In genomic region chr12:2856901-2857495, GRCh38 we compare ENCODE assay signal across 13 cellular contexts. TPM values are rescaled to one million over a fixed set of nuclear protein-coding genes. Genes with fewer than 3 reads are reported as not detected.
DNase-seq lines count a peak whose midpoint lies in the region; ATAC-seq and TF ChIP-seq lines count a peak whose summit lies in the region.
"Had no signal": no experiment of that assay in that cellular context is flagged by ENCODE, and none has a peak within 500 bp of the region (broad histone marks: within the 10 kb centered on the region; RNA-seq: fewer than 3 reads in every experiment).

Gene TEX52, minus strand, starts transcription at chr12:2857039. Its CDS starts 13 bp downstream, at chr12:2857026.

- H3K9me3 ChIP-seq in RWPE2 (ENCODE audit: severe bottlenecking) (no peaks in the 10 kb centered on the region), mesenchymal stem cell (ENCODE audit: control insufficient read depth, low read length) (no peaks in the 10 kb centered on the region), upper lobe of left lung (no peaks in the 10 kb centered on the region), heart right ventricle (no peaks in the 10 kb centered on the region)
- H3K9me3 ChIP-seq: esophagus squamous epithelium had no signal

- no peak within 1 kb of the TSS for H3K4me2 ChIP-seq in mesenchymal stem cell (ENCODE audit: low read length, poor library complexity, severe bottlenecking)

- no peak within 1 kb of the TSS for H3K4me3 ChIP-seq in RWPE2 (ENCODE audit: severe bottlenecking)
- H3K4me3 ChIP-seq in mesenchymal stem cell (ENCODE audit: insufficient read depth in 1 of 2, low read depth in 1 of 2, low read length in 2 of 2) = no peak within 1 kb of the TSS
- H3K4me3 ChIP-seq in upper lobe of left lung = no peak within 1 kb of the TSS
- no peak within 1 kb of the TSS for H3K4me3 ChIP-seq in heart right ventricle
- H3K4me3 ChIP-seq: esophagus squamous epithelium had no signal

- no peak within 1 kb of the TSS for H2AK5ac ChIP-seq in mesenchymal stem cell (ENCODE audit: low read length, severe bottlenecking)

- H3K36me3 ChIP-seq in RWPE2 (ENCODE audit: low read depth) = peaks cover 40% of the 10 kb centered on the region
- peaks cover 9 to 15% of the 10 kb centered on the region in 2 experiments for H3K36me3 ChIP-seq in mesenchymal stem cell (ENCODE audit: control insufficient read depth in 1 of 2, insufficient read depth in 2 of 2, low read depth in 1 of 2, low read length in 2 of 2)
- H3K36me3 ChIP-seq in upper lobe of left lung = peaks cover 0 to 14% (median 2%) of the 10 kb centered on the region in 4 donors
- peaks cover 0 to 43% (median 0%) of the 10 kb centered on the region in 9 donors for H3K36me3 ChIP-seq in heart right ventricle

- intact Hi-C loops in cardiac septum (cut with DNase I) = no loop called here
- intact Hi-C loops in heart right ventricle (cut with DNase I) = loop anchor here in 8 of 10 donors (10.0 kb wide), 2 partner anchors 88 to 178 kb away; no protein-coding TSS in a partner anchor

- no peak within 1 kb of the TSS for H2BK5ac ChIP-seq in mesenchymal stem cell (ENCODE audit: low read depth, low read length, poor library complexity, severe bottlenecking)

- H4K91ac ChIP-seq in mesenchymal stem cell (ENCODE audit: low read length) = no peak within 1 kb of the TSS

- H3K4me1 ChIP-seq in RWPE2 (ENCODE audit: insufficient read depth, poor library complexity, severe bottlenecking) = no peaks in the 10 kb centered on the region
- peaks cover 1% of the 10 kb centered on the region for H3K4me1 ChIP-seq in mesenchymal stem cell (ENCODE audit: control insufficient read depth, insufficient read depth, low read depth, low read length)
- peaks cover 0 to 3% (median 0%) of the 10 kb centered on the region in 4 donors for H3K4me1 ChIP-seq in upper lobe of left lung
- peaks cover 0 to 5% (median 0%) of the 10 kb centered on the region in 9 donors for H3K4me1 ChIP-seq in heart right ventricle

- no peak within 1 kb of the TSS for H3K4ac ChIP-seq in mesenchymal stem cell (ENCODE audit: low read depth in 1 of 2, low read length in 2 of 2)

- H4K8ac ChIP-seq in mesenchymal stem cell (ENCODE audit: low read length) = no peak within 1 kb of the TSS

- H3K18ac ChIP-seq in mesenchymal stem cell (ENCODE audit: low read depth in 1 of 2, low read length in 2 of 2) = no peak within 1 kb of the TSS

- ATAC-seq in RWPE2 (ENCODE audit: low read depth) (peak; percentile 10; the same call in 1 of the 3 replicates), upper lobe of left lung (ENCODE audit: low FRiP score in 2 of 2) (no peak), heart right ventricle (no peak)

- no peaks in the 10 kb centered on the region for H3K27me3 ChIP-seq in RWPE2 (ENCODE audit: insufficient read depth, poor library complexity, severe bottlenecking)
- no peaks in the 10 kb centered on the region for H3K27me3 ChIP-seq in mesenchymal stem cell (ENCODE audit: control insufficient read depth in 1 of 2, insufficient read depth in 1 of 2, low read length in 2 of 2)
- H3K27me3 ChIP-seq in upper lobe of left lung = no peaks in the 10 kb centered on the region
- H3K27me3 ChIP-seq in heart right ventricle = no peaks in the 10 kb centered on the region
- H3K27me3 ChIP-seq: esophagus squamous epithelium had no signal

- no peaks in the 10 kb centered on the region for H3K79me1 ChIP-seq in mesenchymal stem cell (replicated peaks; ENCODE audit: low read length, poor library complexity, severe bottlenecking)

- no peak within 1 kb of the TSS for H3K14ac ChIP-seq in mesenchymal stem cell (ENCODE audit: low read length in 2 of 2)

- TF ChIP-seq CTCF in RWPE2 (IDR thresholded peaks at IDR 0.05; ENCODE audit: poor library complexity, severe bottlenecking) (no peak), upper lobe of left lung (IDR thresholded peaks at IDR 0.05) (no peak), heart right ventricle (IDR thresholded peaks at IDR 0.05) (no peak)

- H3K23ac ChIP-seq in mesenchymal stem cell (ENCODE audit: low read length in 2 of 2) = no peak within 1 kb of the TSS

- TF ChIP-seq POLR2A in upper lobe of left lung (IDR thresholded peaks at IDR 0.05) = no peak

- no peak for TF ChIP-seq EP300 in upper lobe of left lung (IDR thresholded peaks at IDR 0.05)

- no peak within 1 kb of the TSS for H2BK120ac ChIP-seq in mesenchymal stem cell (ENCODE audit: low read depth, low read length)

- H2BK12ac ChIP-seq in mesenchymal stem cell (ENCODE audit: low read length in 2 of 2) = no peak within 1 kb of the TSS

- DNase-seq in DMS53 treated with DMSO at 0.1 percent for 48 hours (lab: John Stamatoyannopoulos, UW; ENCODE audit: unreplicated experiment) = peak; percentile 96
- peak; percentile 42 for DNase-seq in HT-29 (ENCODE audit: low spot score)
- no peak for DNase-seq in RWPE2 (ENCODE audit: low spot score)
- peak; percentile 20 for DNase-seq in mesenchymal stem cell
- DNase-seq in cardiac septum (ENCODE audit: low spot score) = no peak
- no peak for DNase-seq in upper lobe of left lung
- no peak for DNase-seq in heart right ventricle
- DNase-seq in activated CD4-positive, alpha-beta T cell treated with anti-CD3 and anti-CD28 coated beads for 48 hours = no peak
- DNase-seq: activated naive CD4-positive, alpha-beta T cell treated with anti-CD3 and anti-CD28 coated beads for 36 hours; esophagus squamous epithelium; NCI-H526 treated with DMSO at 0.1 percent for 48 hours had no signal

- no peak within 1 kb of the TSS for H3K27ac ChIP-seq in RWPE2 (ENCODE audit: poor library complexity, severe bottlenecking)
- H3K27ac ChIP-seq in mesenchymal stem cell (ENCODE audit: low read length, poor library complexity, severe bottlenecking) = no peak within 1 kb of the TSS
- H3K27ac ChIP-seq in upper lobe of left lung = no peak within 1 kb of the TSS
- H3K27ac ChIP-seq in heart right ventricle = no peak within 1 kb of the TSS

- WGBS in mesenchymal stem cell = 81% methylated on average over 6 of the region's 6 CpGs
- WGBS in upper lobe of left lung, 2 donors = 83 to 88% methylated on average over 3 to 6 of the region's 6 CpGs
- 90 to 93% methylated on average over 6 of the region's 6 CpGs for WGBS in heart right ventricle, 2 donors

- no peak within 1 kb of the TSS for H2AFZ ChIP-seq in mesenchymal stem cell (ENCODE audit: low read depth, low read length)

- H2BK15ac ChIP-seq in mesenchymal stem cell (ENCODE audit: low read depth, poor library complexity, severe bottlenecking) = no peak within 1 kb of the TSS

- H3K9ac ChIP-seq in mesenchymal stem cell (ENCODE audit: low read length) = no peak within 1 kb of the TSS

RNA-seq across cellular contexts. Expression of gene TEX52, which starts in this region (rescaled TPM):
- total RNA-seq in HT-29 (2014; rRNA removed; shearing (Covaris generic)) = 0.10 and 0.94 TPM in 2 replicates
- not detected for polyA plus RNA-seq in mesenchymal stem cell (2013, experiment 1 of 2)
- polyA plus RNA-seq in mesenchymal stem cell (2013, experiment 2 of 2) = not detected
- total RNA-seq in cardiac septum = not detected
- not detected for total RNA-seq in upper lobe of left lung
- not detected for total RNA-seq in heart right ventricle
- not detected for polyA plus RNA-seq in heart right ventricle
- total RNA-seq: activated naive CD4-positive, alpha-beta T cell treated with anti-CD3 and anti-CD28 coated beads for 36 hours; esophagus squamous epithelium; H1; temporal lobe had no signal
- polyA plus RNA-seq: H1 had no signal

Comparison
In these comparisons a context has a peak if more than half of its experiments do, and no peak if none do; other contexts are left out.
1. Peak in DNase-seq in HT-29; RNA of the gene not detected or under 1 TPM.
2. DNase-seq: peak in DMS53 treated with DMSO at 0.1 percent for 48 hours (single experiment) and mesenchymal stem cell (single experiment); none in RWPE2 (single experiment), cardiac septum (single experiment), upper lobe of left lung (0 of 2), heart right ventricle (0 of 2) and activated CD4-positive, alpha-beta T cell treated with anti-CD3 and anti-CD28 coated beads for 48 hours (single experiment).